In genomic region chr12:104286538-104287482, GRCh38 we compare ENCODE assay signal across 1 cellular context.
A peak's percentile ranks its signal among the peaks of the same experiment; 100 is the strongest.
TF ChIP-seq lines count a peak whose summit lies in the region.

No MANE protein-coding gene starts in this region.

TF ChIP-seq in SK-N-SH, 30 proteins besides CTCF, POLR2A, EP300 and RAD21 (continued from another document):
- TF ChIP-seq TEAD4 (IDR thresholded peaks at IDR 0.05; ENCODE audit: borderline replicate concordance, insufficient read depth) = no peak
- TF ChIP-seq GABPA (IDR thresholded peaks at IDR 0.05; ENCODE audit: low read depth) = no peak
- no peak for TF ChIP-seq IRF3 (IDR thresholded peaks at IDR 0.05; ENCODE audit: low read depth, low read length)
- TF ChIP-seq SMC3 (IDR thresholded peaks at IDR 0.05; ENCODE audit: low read depth, low read length) = no peak
- no peak for TF ChIP-seq CHD2 (IDR thresholded peaks at IDR 0.05; ENCODE audit: low read length, partially characterized antibody)
- TF ChIP-seq, protein P1, sequence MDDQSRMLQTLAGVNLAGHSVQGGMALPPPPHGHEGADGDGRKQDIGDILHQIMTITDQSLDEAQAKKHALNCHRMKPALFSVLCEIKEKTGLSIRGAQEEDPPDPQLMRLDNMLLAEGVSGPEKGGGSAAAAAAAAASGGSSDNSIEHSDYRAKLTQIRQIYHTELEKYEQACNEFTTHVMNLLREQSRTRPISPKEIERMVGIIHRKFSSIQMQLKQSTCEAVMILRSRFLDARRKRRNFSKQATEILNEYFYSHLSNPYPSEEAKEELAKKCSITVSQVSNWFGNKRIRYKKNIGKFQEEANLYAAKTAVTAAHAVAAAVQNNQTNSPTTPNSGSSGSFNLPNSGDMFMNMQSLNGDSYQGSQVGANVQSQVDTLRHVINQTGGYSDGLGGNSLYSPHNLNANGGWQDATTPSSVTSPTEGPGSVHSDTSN (IDR thresholded peaks at IDR 0.05) = peak; percentile 84
- TF ChIP-seq SIN3A (IDR thresholded peaks at IDR 0.05; ENCODE audit: borderline replicate concordance, low read depth, low read length) = peak; percentile 59
- TF ChIP-seq FOXM1 (IDR thresholded peaks at IDR 0.05; ENCODE audit: low read depth) = no peak
- peak; percentile 82 for TF ChIP-seq TAF1 (IDR thresholded peaks at IDR 0.05; ENCODE audit: borderline replicate concordance, low read depth, low read length)
- TF ChIP-seq EZH2phosphoT487 (IDR thresholded peaks at IDR 0.05; ENCODE audit: borderline replicate concordance, low read depth) = no peak
- TF ChIP-seq, protein P2, sequence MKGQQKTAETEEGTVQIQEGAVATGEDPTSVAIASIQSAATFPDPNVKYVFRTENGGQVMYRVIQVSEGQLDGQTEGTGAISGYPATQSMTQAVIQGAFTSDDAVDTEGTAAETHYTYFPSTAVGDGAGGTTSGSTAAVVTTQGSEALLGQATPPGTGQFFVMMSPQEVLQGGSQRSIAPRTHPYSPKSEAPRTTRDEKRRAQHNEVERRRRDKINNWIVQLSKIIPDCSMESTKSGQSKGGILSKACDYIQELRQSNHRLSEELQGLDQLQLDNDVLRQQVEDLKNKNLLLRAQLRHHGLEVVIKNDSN (IDR thresholded peaks at IDR 0.05; ENCODE audit: borderline replicate concordance, low read depth) = peak; percentile 69; the same call in 1 of the 2 replicates
- no peak; the same call in 1 of the 2 replicates for TF ChIP-seq JUND (IDR thresholded peaks at IDR 0.05)
- TF ChIP-seq YY1 (IDR thresholded peaks at IDR 0.05; ENCODE audit: low read depth) = peak; percentile 26; the same call in 1 of the 2 replicates
- peak; percentile 7; the same call in 1 of the 2 replicates for TF ChIP-seq TCF12 (IDR thresholded peaks at IDR 0.05)
- TF ChIP-seq FOSL2 (IDR thresholded peaks at IDR 0.05; ENCODE audit: borderline replicate concordance, low read depth) = peak; percentile 1; the same call in 1 of the 2 replicates
